Comparison of ENCODE assay signal across 8 cellular contexts in genomic region chr12:100141666-100141997, GRCh38.
DNase-seq lines count a peak whose midpoint lies in the region; ATAC-seq and TF ChIP-seq lines count a peak whose summit lies in the region.

No MANE protein-coding gene starts in this region.

- H3K9me3 Mint-ChIP-seq in T-helper 1 cell treated with Interleukin-12 subunit alpha and Interleukin-12 subunit beta and Interleukin-4 antibody, amounts not matched to agents 30 μg/mL and 1 μg/mL, for 36 hours = no peaks in the 10 kb centered on the region

- H3K36me3 Mint-ChIP-seq in T-helper 1 cell treated with Interleukin-12 subunit alpha and Interleukin-12 subunit beta and Interleukin-4 antibody, amounts not matched to agents 30 μg/mL and 1 μg/mL, for 36 hours (ENCODE audit: low read depth) = peaks cover 6% of the 10 kb centered on the region

- DNase-seq in effector memory CD4-positive, alpha-beta T cell = no peak
- peak; percentile 53 for DNase-seq in midbrain (lab: John Stamatoyannopoulos, UW)
- DNase-seq in tibial artery = peak in 1 of 2 donors; percentile 72
- no peak for DNase-seq in NCI-H774 (lab: John Stamatoyannopoulos, UW)

- H3K4me2 ChIP-seq in BLaER1 treated with 17β-estradiol and CSF1 and Interleukin-3, amounts not matched to agents 10 nM and 100 nM = peak overlapping the region; percentile 65 to 88 (median 85)

- H3K4me3 Mint-ChIP-seq in T-helper 1 cell treated with Interleukin-12 subunit alpha and Interleukin-12 subunit beta and Interleukin-4 antibody, amounts not matched to agents 30 μg/mL and 1 μg/mL, for 36 hours = peak overlapping the region; percentile 84

- ATAC-seq in GM19351 (IDR thresholded peaks at IDR 0.05; ENCODE audit: unreplicated experiment) (peak; percentile 33), HG03460 (IDR thresholded peaks at IDR 0.05; ENCODE audit: unreplicated experiment) (peak; percentile 23)

- H3K4me1 ChIP-seq in BLaER1 treated with 17β-estradiol and CSF1 and Interleukin-3, amounts not matched to agents 10 nM and 100 nM = peaks cover 39 to 65% (median 48%) of the 10 kb centered on the region in 10 experiments
- H3K4me1 ChIP-seq in effector memory CD4-positive, alpha-beta T cell (ENCODE audit: control insufficient read depth, insufficient read depth, low read length, poor library complexity, severe bottlenecking) = peaks cover 3% of the 10 kb centered on the region
- peaks cover 0 to 51% (median 26%) of the 10 kb centered on the region in 4 donors for H3K4me1 ChIP-seq in tibial artery

- H3K4me3 ChIP-seq in BLaER1 treated with 17β-estradiol and CSF1 and Interleukin-3, amounts not matched to agents 10 nM and 100 nM = peak overlapping the region; percentile 81 to 100 (median 95)
- peak overlapping the region; percentile 99 for H3K4me3 ChIP-seq in effector memory CD4-positive, alpha-beta T cell (ENCODE audit: insufficient read depth, low read depth, low read length, poor library complexity, severe bottlenecking)
- peak overlapping the region; percentile 97 to 99 for H3K4me3 ChIP-seq in tibial artery

- H4K20me1 ChIP-seq in BLaER1 treated with 17β-estradiol and CSF1 and Interleukin-3, amounts not matched to agents 10 nM and 100 nM = peaks cover 5 to 55% (median 30%) of the 10 kb centered on the region in 11 experiments; a peak in 17 of 22 replicates

- H3K9me3 ChIP-seq in BLaER1 treated with 17β-estradiol and CSF1 and Interleukin-3, amounts not matched to agents 10 nM and 100 nM (replicated peaks in 1 of 11) = peaks cover 0 to 6% (median 0%) of the 10 kb centered on the region in 11 experiments; a peak in 1 of 22 replicates
- no peaks in the 10 kb centered on the region for H3K9me3 ChIP-seq in effector memory CD4-positive, alpha-beta T cell (ENCODE audit: control insufficient read depth, low read length)
- no peaks in the 10 kb centered on the region for H3K9me3 ChIP-seq in tibial artery

- TF ChIP-seq CTCF in tibial artery (IDR thresholded peaks at IDR 0.05) = no peak

- intact Hi-C loops in tibial artery (cut with DNase I; ENCODE audit: low total_unique reads) = loop anchor here (5.0 kb wide), 1 partner anchor 229 kb away; no protein-coding TSS in a partner anchor

- H3K9ac ChIP-seq in BLaER1 treated with 17β-estradiol and CSF1 and Interleukin-3, amounts not matched to agents 10 nM and 100 nM = peak overlapping the region; percentile 92 to 99 (median 98)

- no peaks in the 10 kb centered on the region for H3K27me3 ChIP-seq in BLaER1 treated with 17β-estradiol and CSF1 and Interleukin-3, amounts not matched to agents 10 nM and 100 nM
- H3K27me3 ChIP-seq in effector memory CD4-positive, alpha-beta T cell (replicated peaks; ENCODE audit: control insufficient read depth, insufficient read depth, low read length, poor library complexity, severe bottlenecking) = no peaks in the 10 kb centered on the region
- H3K27me3 ChIP-seq in tibial artery = no peaks in the 10 kb centered on the region

- no peaks in the 10 kb centered on the region for H3K27me3 Mint-ChIP-seq in T-helper 1 cell treated with Interleukin-12 subunit alpha and Interleukin-12 subunit beta and Interleukin-4 antibody, amounts not matched to agents 30 μg/mL and 1 μg/mL, for 36 hours (ENCODE audit: low read depth)

- no peaks in the 10 kb centered on the region; a peak in 1 of 22 replicates for H3K36me3 ChIP-seq in BLaER1 treated with 17β-estradiol and CSF1 and Interleukin-3, amounts not matched to agents 10 nM and 100 nM
- H3K36me3 ChIP-seq in effector memory CD4-positive, alpha-beta T cell (ENCODE audit: control insufficient read depth, insufficient read depth, low read length) = no peaks in the 10 kb centered on the region
- H3K36me3 ChIP-seq in tibial artery = no peaks in the 10 kb centered on the region

- peak overlapping the region; percentile 92 for H3K27ac Mint-ChIP-seq in T-helper 1 cell treated with Interleukin-12 subunit alpha and Interleukin-12 subunit beta and Interleukin-4 antibody, amounts not matched to agents 30 μg/mL and 1 μg/mL, for 36 hours

- peaks cover 35% of the 10 kb centered on the region for H3K4me1 Mint-ChIP-seq in T-helper 1 cell treated with Interleukin-12 subunit alpha and Interleukin-12 subunit beta and Interleukin-4 antibody, amounts not matched to agents 30 μg/mL and 1 μg/mL, for 36 hours (ENCODE audit: low read depth)

- H3K27ac ChIP-seq in BLaER1 treated with 17β-estradiol and CSF1 and Interleukin-3, amounts not matched to agents 10 nM and 100 nM = peak overlapping the region; percentile 93 to 99 (median 97)
- H3K27ac ChIP-seq in effector memory CD4-positive, alpha-beta T cell (ENCODE audit: insufficient read depth, low read length, poor library complexity, severe bottlenecking) = peak overlapping the region; percentile 89
- H3K27ac ChIP-seq in tibial artery = peak overlapping the region; percentile 100
